ENCODE assay signal across 8 cellular contexts in genomic region chr7:132518102-132518838, GRCh38. TPM values are rescaled to one million over a fixed set of nuclear protein-coding genes. Genes with fewer than 3 reads are reported as not detected.
DNase-seq lines count a peak whose midpoint lies in the region; TF ChIP-seq lines count a peak whose summit lies in the region.

No MANE protein-coding gene starts in this region.

- no peak overlapping the region for H2AFZ ChIP-seq in PC-9

- POLR2A ChIA-PET in PC-9 (lab: Charles Lee; ENCODE audit: unreplicated experiment) = no interaction called here

- no peaks in the 10 kb centered on the region for H4K20me1 ChIP-seq in PC-9 (ENCODE audit: insufficient read depth)

- H3K27ac ChIP-seq in PC-9 (no peak overlapping the region), substantia nigra (ENCODE audit: low read depth, low read length, poor library complexity, severe bottlenecking) (no peak overlapping the region)

- no peaks in the 10 kb centered on the region for H3K79me2 ChIP-seq in PC-9 (ENCODE audit: low read depth)

- DNase-seq in ACHN (peak; percentile 44), GM12865 (ENCODE audit: low read depth) (peak; percentile 21), PC-9 (no peak), foreskin melanocyte (peak; percentile 10), activated gamma-delta T cell (lab: John Stamatoyannopoulos, UW) (no peak), medulla oblongata (ENCODE audit: extremely low spot score) (no peak), substantia nigra (lab: John Stamatoyannopoulos, UW) (no peak), activated gamma-delta T cell treated with Interleukin-2 at 50 U/mL for 16 hours (no peak)

- no peaks in the 10 kb centered on the region for H3K36me3 ChIP-seq in PC-9 (ENCODE audit: low read depth)

- H3K4me1 ChIP-seq in PC-9 (replicated peaks; ENCODE audit: insufficient read depth) = no peaks in the 10 kb centered on the region

- no peaks in the 10 kb centered on the region for H3F3A ChIP-seq in PC-9 (ENCODE audit: insufficient read depth, low read depth)

- H3K4me3 ChIP-seq in GM12865 (ENCODE audit: low read depth, low read length) = no peak overlapping the region
- H3K4me3 ChIP-seq in PC-9 = no peak overlapping the region

- in situ Hi-C loops in ACHN (cut with HindIII; ENCODE audit: low pct_ligation_motif_present, low pct_unique_long_range_greater_than_20kb, low sequenced_read_pairs) = no loop called here

- CTCF ChIA-PET in PC-9 (lab: Charles Lee) = no interaction called here

- TF ChIP-seq CTCF in GM12865 (IDR thresholded peaks at IDR 0.05; ENCODE audit: insufficient read depth, low read depth, low read length, missing control alignments) (peak; percentile 53), PC-9 (conservative IDR thresholded peaks at IDR 0.05) (peak; percentile 63)

- no peaks in the 10 kb centered on the region for H3K9me2 ChIP-seq in PC-9 (ENCODE audit: insufficient read depth)

- intact Hi-C loops in PC-9 (cut with micrococcal nuclease; ENCODE audit: unreplicated experiment) = no loop called here

- H3K9me3 ChIP-seq in PC-9 (ENCODE audit: insufficient read depth, low read depth) = no peaks in the 10 kb centered on the region

- H3K27me3 ChIP-seq in PC-9 (ENCODE audit: insufficient read depth, low read depth) = peaks cover 41% of the 10 kb centered on the region; the same call in 1 of the 2 replicates

- no peak overlapping the region for H3K4me2 ChIP-seq in PC-9

- no TSS peak for BruUV-seq in PC-9 (replicated peaks; lab: Mats Ljungman, UMichigan)

RNA-seq across cellular contexts. Expression of gene PLXNA4, which starts 58.0 kb away (rescaled TPM):
- 0.73 and 1.0 TPM in 2 replicates for total RNA-seq in PC-9 (2021)

Comparison
In these comparisons a context has a peak if more than half of its experiments do, and no peak if none do; other contexts are left out.
1. DNase-seq: peak in ACHN (single experiment), GM12865 (single experiment) and foreskin melanocyte (single experiment); none in PC-9 (0 of 2), activated gamma-delta T cell (single experiment), medulla oblongata (single experiment), substantia nigra (0 of 49) and activated gamma-delta T cell treated with Interleukin-2 at 50 U/mL for 16 hours (single experiment).